In genomic region chr1:45302505-45303331, GRCh38 we compare ENCODE assay signal across 10 cellular contexts. TPM values are rescaled to one million over a fixed set of nuclear protein-coding genes. Genes with fewer than 3 reads are reported as not detected.
DNase-seq lines count a peak whose midpoint lies in the region; ATAC-seq, FAIRE-seq and TF ChIP-seq lines count a peak whose summit lies in the region.
"Had no signal": no experiment of that assay in that cellular context is flagged by ENCODE, and none has a peak within 500 bp of the region (broad histone marks: within the 10 kb centered on the region; RNA-seq: fewer than 3 reads in every experiment).

No MANE protein-coding gene starts in this region.

- H3K27ac ChIP-seq in ascending aorta (peak overlapping the region; percentile 82 to 88), HepG2 (ENCODE audit: extremely low read length, insufficient read depth, low read length) (peak overlapping the region; percentile 63), thoracic aorta (peak overlapping the region; percentile 84 to 86)

- no peaks in the 10 kb centered on the region for H3K27me3 Mint-ChIP-seq in T-helper 2 cell treated with Interferon-gamma antibody and Interleukin-4, amounts not matched to agents 5 μg/mL and 100 μg/mL, for 36 hours (ENCODE audit: low read depth)

- CTCF ChIA-PET in HepG2 (lab: Yijun Ruan, JAX; ENCODE audit: low intra/inter-chr PET ratio, low total read pairs), result interaction anchor here (0.7 to 3.0 kb wide), 3 partner anchors 28 to 289 kb away, joined by 3 to 13 read pairs (median 12); no protein-coding TSS in a partner anchor

- no peak for TF ChIP-seq CTCF in ascending aorta (IDR thresholded peaks at IDR 0.05)
- no peak for TF ChIP-seq CTCF in HepG2 (CRISPR knock-in tag; IDR thresholded peaks at IDR 0.05)
- no peak for TF ChIP-seq CTCF in thoracic aorta (IDR thresholded peaks at IDR 0.05)

- BruUV-seq in HepG2 (replicated peaks; lab: Mats Ljungman, UMichigan), result no TSS peak

- H3K27ac Mint-ChIP-seq in T-helper 2 cell treated with Interferon-gamma antibody and Interleukin-4, amounts not matched to agents 5 μg/mL and 100 μg/mL, for 36 hours, result peak overlapping the region; percentile 84

- in situ Hi-C loops in HepG2 (cut with HindIII; ENCODE audit: extremely low pct_ligation_motif_present, low pct_unique_long_range_greater_than_20kb), result loop anchor here (5.0 to 10.0 kb wide), 3 partner anchors 190 to 468 kb away; partner anchors contain the start of genes HECTD3, TESK2 and UROD

- no peaks in the 10 kb centered on the region for H3K79me2 ChIP-seq in HepG2 (ENCODE audit: insufficient read depth, low read length)

- 68% methylated on average over 25 of the region's 25 CpGs for WGBS in HepG2 (ENCODE audit: low lambda C conversion rate)

- TF ChIP-seq EP300 in HepG2 (IDR thresholded peaks at IDR 0.05; ENCODE audit: low read depth in 2 of 2, low read length in 2 of 2) (no peak), HepG2 (CRISPR knock-in tag; IDR thresholded peaks at IDR 0.05; ENCODE audit: borderline replicate concordance) (no peak)

- H4K20me1 ChIP-seq in HepG2 (ENCODE audit: insufficient read depth, low read length), result no peaks in the 10 kb centered on the region

- H3K4me3 ChIP-seq in ascending aorta (peak overlapping the region; percentile 69 to 80), HepG2 (replicated peaks in 1 of 3; ENCODE audit: insufficient read depth in 1 of 3, low read depth in 2 of 3, low read length in 3 of 3) (peak overlapping the region; percentile 50 to 74 (median 73)), thoracic aorta (peak overlapping the region; percentile 78)

- peak overlapping the region; percentile 83 for H3K4me2 ChIP-seq in HepG2 (ENCODE audit: low read depth, low read length)

- H2AFZ ChIP-seq in HepG2 (ENCODE audit: low read length), result no peak overlapping the region

- TF ChIP-seq POLR2A in HepG2 (IDR thresholded peaks at IDR 0.05; ENCODE audit: insufficient read depth in 1 of 2, low read depth in 2 of 2, low read length in 2 of 2), result no peak

- H3K27me3 ChIP-seq in ascending aorta (no peaks in the 10 kb centered on the region), HepG2 (ENCODE audit: control insufficient read depth in 1 of 2, insufficient read depth in 2 of 2, low read length in 2 of 2) (no peaks in the 10 kb centered on the region), thoracic aorta (replicated peaks; ENCODE audit: insufficient read depth) (no peaks in the 10 kb centered on the region)

- H3K4me1 ChIP-seq in ascending aorta, result peaks cover 0 to 3% of the 10 kb centered on the region in 2 donors
- H3K4me1 ChIP-seq in HepG2 (ENCODE audit: insufficient read depth, low read length), result peaks cover 64% of the 10 kb centered on the region
- H3K4me1 ChIP-seq in thoracic aorta (ENCODE audit: control insufficient read depth in 1 of 2, low read depth in 2 of 2), result peaks cover 5 to 9% of the 10 kb centered on the region in 2 donors

- no peak for DNase-seq in T-helper 2 cell treated with Interferon-gamma antibody and Interleukin-4, amounts not matched to agents 5 μg/mL and 100 μg/mL, for 36 hours (ENCODE audit: low spot score)
- no peak for DNase-seq in T-helper 2 cell
- DNase-seq in ascending aorta (ENCODE audit: low spot score in 2 of 2), result peak in 1 of 2 donors; percentile 34
- DNase-seq in HepG2 (ENCODE audit: low spot score), result no peak
- no peak for DNase-seq in thoracic aorta (ENCODE audit: low spot score)
- no peak for DNase-seq in posterior vena cava (ENCODE audit: low spot score)
- no peak for DNase-seq in D341Med (ENCODE audit: low spot score)

- no peak for ATAC-seq in HepG2
- ATAC-seq in thoracic aorta (ENCODE audit: insufficient number of reproducible peaks, low FRiP score, low read depth), result no peak
- no peak for ATAC-seq in GM18498 (IDR thresholded peaks at IDR 0.05; ENCODE audit: unreplicated experiment)

- H3K36me3 ChIP-seq in ascending aorta (no peaks in the 10 kb centered on the region), HepG2 (replicated peaks in 1 of 2; ENCODE audit: control insufficient read depth in 1 of 2, insufficient read depth in 2 of 2, low read length in 2 of 2) (no peaks in the 10 kb centered on the region), thoracic aorta (no peaks in the 10 kb centered on the region)

- POLR2A ChIA-PET in HepG2 (lab: Yijun Ruan, JAX), result interaction anchor here (0.6 to 10.2 kb wide), 45 partner anchors 10 to 581 kb away, joined by 3 to 231 read pairs (median 5); partner anchors contain the start of genes BTBD19, CCDC163, DYNLT4 and EIF2B3

- H3K9me3 Mint-ChIP-seq in T-helper 2 cell treated with Interferon-gamma antibody and Interleukin-4, amounts not matched to agents 5 μg/mL and 100 μg/mL, for 36 hours, result no peaks in the 10 kb centered on the region

- peaks cover 31% of the 10 kb centered on the region for H3K4me1 Mint-ChIP-seq in T-helper 2 cell treated with Interferon-gamma antibody and Interleukin-4, amounts not matched to agents 5 μg/mL and 100 μg/mL, for 36 hours (ENCODE audit: low read depth)

- no peak for TF ChIP-seq RAD21 in HepG2 (CRISPR knock-in tag; IDR thresholded peaks at IDR 0.05)

- H3K9ac ChIP-seq in HepG2 (ENCODE audit: insufficient read depth, low read depth, low read length), result peak overlapping the region; percentile 70

- H3K4me3 Mint-ChIP-seq in T-helper 2 cell treated with Interferon-gamma antibody and Interleukin-4, amounts not matched to agents 5 μg/mL and 100 μg/mL, for 36 hours, result peak overlapping the region; percentile 92

- H3K36me3 Mint-ChIP-seq in T-helper 2 cell treated with Interferon-gamma antibody and Interleukin-4, amounts not matched to agents 5 μg/mL and 100 μg/mL, for 36 hours (ENCODE audit: low read depth), result no peaks in the 10 kb centered on the region

- FAIRE-seq in HepG2 (lab: Jason Lieb, UNC), result no peak
- FAIRE-seq: endometrium, HTR-8/SVneo had no signal

- intact Hi-C loops in ascending aorta (cut with DNase I) (loop anchor here (1.0 to 5.0 kb wide), 9 partner anchors 38 to 670 kb away; partner anchors contain the start of genes GPBP1L1, MUTYH, RNU5D-1 and RPS8), HepG2 (cut with micrococcal nuclease; ENCODE audit: unreplicated experiment) (loop anchor here (2.0 to 10.0 kb wide), 2 partner anchors 96 to 478 kb away; partner anchors contain the start of gene ZSWIM5), posterior vena cava (cut with DNase I) (loop anchor here in 1 of 2 donors (5.0 kb wide), 1 partner anchor 290 kb away; the partner anchor contains the start of genes HECTD3 and UROD)

- H3K9me3 ChIP-seq in ascending aorta (no peaks in the 10 kb centered on the region), HepG2 (ENCODE audit: low read length) (no peaks in the 10 kb centered on the region), thoracic aorta (no peaks in the 10 kb centered on the region)

RNA-seq across cellular contexts. Expression of gene HPDL, which starts 24.0 kb away (rescaled TPM):
- total RNA-seq in ascending aorta, result not detected
- not detected in 2 replicates for total RNA-seq in HepG2 (2016; rRNA removed; fragmentation: Illumina TruSeq; extraction: Trizol)
- total RNA-seq in HepG2 (2016; cell fraction: cytosol; rRNA removed; fragmentation: Illumina TruSeq; extraction: Trizol; ENCODE audit: low read depth), result not detected in 2 replicates
- total RNA-seq in HepG2 (2016; cell fraction: insoluble cytoplasmic fraction; rRNA removed; fragmentation: Illumina TruSeq; extraction: Trizol), result not detected in 2 replicates
- total RNA-seq in HepG2 (2016; cell fraction: membrane; rRNA removed; fragmentation: Illumina TruSeq; extraction: Trizol), result not detected in 2 replicates
- total RNA-seq in HepG2 (2016; cell fraction: nucleus; rRNA removed; fragmentation: Illumina TruSeq; extraction: Trizol), result not detected in 2 replicates
- polyA plus RNA-seq in HepG2 (2011; rRNA removed), result not detected in 2 replicates
- polyA plus RNA-seq in HepG2 (2011; cell fraction: cytosol; rRNA removed), result not detected in 2 replicates
- polyA plus RNA-seq in HepG2 (2011; cell fraction: nucleus; rRNA removed), result not detected in 2 replicates
- polyA plus RNA-seq in HepG2 (2012), result 0.08 TPM in 1 of 2 replicates, not detected in the other
- polyA plus RNA-seq in HepG2 (2016; cell fraction: cytosol; fragmentation: Illumina TruSeq; extraction: Trizol; ENCODE audit: low read depth), result not detected in 2 replicates
- polyA plus RNA-seq in HepG2 (2016; cell fraction: insoluble cytoplasmic fraction; fragmentation: Illumina TruSeq; extraction: Trizol; ENCODE audit: low read depth), result not detected in 2 replicates
- polyA plus RNA-seq in HepG2 (2016; cell fraction: membrane; fragmentation: Illumina TruSeq; extraction: Trizol; ENCODE audit: low read depth), result not detected in 2 replicates
- polyA plus RNA-seq in HepG2 (2016; cell fraction: nucleus; fragmentation: Illumina TruSeq; extraction: Trizol; ENCODE audit: insufficient read depth, low read depth), result not detected in 2 replicates
- 24.3 TPM in 1 of 2 replicates, not detected in the other for polyA minus RNA-seq in HepG2 (2011; rRNA and poly(A)+ RNA removed; ENCODE audit: low replicate concordance)
- polyA minus RNA-seq in HepG2 (2011; cell fraction: cytosol; rRNA and poly(A)+ RNA removed), result 0.40 TPM in 1 of 2 replicates, not detected in the other
- polyA minus RNA-seq in HepG2 (2011; cell fraction: nucleus; rRNA and poly(A)+ RNA removed), result not detected in 2 replicates
- total RNA-seq in thoracic aorta, result not detected
- total RNA-seq in posterior vena cava, result under 1 TPM; 0.38 to 0.83 TPM

RNA-seq across cellular contexts. Expression of gene TOE1, which starts 37.3 kb away (rescaled TPM):
- total RNA-seq in ascending aorta (6.9 TPM), HepG2 (2016; rRNA removed; fragmentation: Illumina TruSeq; extraction: Trizol) (17.4 and 19.0 TPM in 2 replicates), thoracic aorta (10 to 100 TPM in 1 of 2 donors, 1 to 10 TPM in 1; 4.7 to 10.5 TPM), posterior vena cava (1 to 10 TPM; 5.8 to 7.0 TPM)
- 6.1 and 6.9 TPM in 2 replicates for total RNA-seq in HepG2 (2016; cell fraction: cytosol; rRNA removed; fragmentation: Illumina TruSeq; extraction: Trizol; ENCODE audit: low read depth)
- 17.0 and 19.2 TPM in 2 replicates for total RNA-seq in HepG2 (2016; cell fraction: insoluble cytoplasmic fraction; rRNA removed; fragmentation: Illumina TruSeq; extraction: Trizol)
- total RNA-seq in HepG2 (2016; cell fraction: membrane; rRNA removed; fragmentation: Illumina TruSeq; extraction: Trizol), result 9.4 and 11.7 TPM in 2 replicates
- total RNA-seq in HepG2 (2016; cell fraction: nucleus; rRNA removed; fragmentation: Illumina TruSeq; extraction: Trizol), result 18.1 and 21.7 TPM in 2 replicates
- polyA plus RNA-seq in HepG2 (2011; rRNA removed), result 12.1 and 14.1 TPM in 2 replicates
- polyA plus RNA-seq in HepG2 (2011; cell fraction: cytosol; rRNA removed), result 13.3 and 16.7 TPM in 2 replicates
- polyA plus RNA-seq in HepG2 (2011; cell fraction: nucleus; rRNA removed), result 24.4 and 29.6 TPM in 2 replicates
- 5.6 and 7.9 TPM in 2 replicates for polyA plus RNA-seq in HepG2 (2012)
- 4.9 and 6.0 TPM in 2 replicates for polyA plus RNA-seq in HepG2 (2016; cell fraction: cytosol; fragmentation: Illumina TruSeq; extraction: Trizol; ENCODE audit: low read depth)
- 17.2 and 18.2 TPM in 2 replicates for polyA plus RNA-seq in HepG2 (2016; cell fraction: insoluble cytoplasmic fraction; fragmentation: Illumina TruSeq; extraction: Trizol; ENCODE audit: low read depth)
- 7.3 and 8.1 TPM in 2 replicates for polyA plus RNA-seq in HepG2 (2016; cell fraction: membrane; fragmentation: Illumina TruSeq; extraction: Trizol; ENCODE audit: low read depth)
- polyA plus RNA-seq in HepG2 (2016; cell fraction: nucleus; fragmentation: Illumina TruSeq; extraction: Trizol; ENCODE audit: insufficient read depth, low read depth), result 21.5 and 25.2 TPM in 2 replicates
- polyA minus RNA-seq in HepG2 (2011; rRNA and poly(A)+ RNA removed; ENCODE audit: low replicate concordance), result 26.7 and 78.7 TPM in 2 replicates
- 6.8 and 11.4 TPM in 2 replicates for polyA minus RNA-seq in HepG2 (2011; cell fraction: cytosol; rRNA and poly(A)+ RNA removed)
- polyA minus RNA-seq in HepG2 (2011; cell fraction: nucleus; rRNA and poly(A)+ RNA removed), result 35.4 and 43.5 TPM in 2 replicates

RNA-seq across cellular contexts. Expression of gene MUTYH, which starts 37.5 kb away (rescaled TPM):
- total RNA-seq in ascending aorta (1.8 TPM), HepG2 (2016; rRNA removed; fragmentation: Illumina TruSeq; extraction: Trizol) (12.7 and 17.1 TPM in 2 replicates), thoracic aorta (10 to 100 TPM; 15.2 to 27.4 TPM), posterior vena cava (10 to 100 TPM; 15.1 to 15.7 TPM)
- total RNA-seq in HepG2 (2016; cell fraction: cytosol; rRNA removed; fragmentation: Illumina TruSeq; extraction: Trizol; ENCODE audit: low read depth), result 8.3 and 9.6 TPM in 2 replicates
- 11.8 and 17.5 TPM in 2 replicates for total RNA-seq in HepG2 (2016; cell fraction: insoluble cytoplasmic fraction; rRNA removed; fragmentation: Illumina TruSeq; extraction: Trizol)
- total RNA-seq in HepG2 (2016; cell fraction: membrane; rRNA removed; fragmentation: Illumina TruSeq; extraction: Trizol), result 13.2 and 14.1 TPM in 2 replicates
- total RNA-seq in HepG2 (2016; cell fraction: nucleus; rRNA removed; fragmentation: Illumina TruSeq; extraction: Trizol), result 19.6 and 22.4 TPM in 2 replicates
- polyA plus RNA-seq in HepG2 (2011; rRNA removed), result 16.3 and 19.4 TPM in 2 replicates
- 7.9 and 12.7 TPM in 2 replicates for polyA plus RNA-seq in HepG2 (2011; cell fraction: cytosol; rRNA removed)
- polyA plus RNA-seq in HepG2 (2011; cell fraction: nucleus; rRNA removed), result 82.7 and 96.2 TPM in 2 replicates
- 11.1 and 12.0 TPM in 2 replicates for polyA plus RNA-seq in HepG2 (2012)
- polyA plus RNA-seq in HepG2 (2016; cell fraction: cytosol; fragmentation: Illumina TruSeq; extraction: Trizol; ENCODE audit: low read depth), result 5.6 and 7.1 TPM in 2 replicates
- polyA plus RNA-seq in HepG2 (2016; cell fraction: insoluble cytoplasmic fraction; fragmentation: Illumina TruSeq; extraction: Trizol; ENCODE audit: low read depth), result 11.6 and 12.8 TPM in 2 replicates
- 8.5 and 9.5 TPM in 2 replicates for polyA plus RNA-seq in HepG2 (2016; cell fraction: membrane; fragmentation: Illumina TruSeq; extraction: Trizol; ENCODE audit: low read depth)
- polyA plus RNA-seq in HepG2 (2016; cell fraction: nucleus; fragmentation: Illumina TruSeq; extraction: Trizol; ENCODE audit: insufficient read depth, low read depth), result 58.3 and 64.2 TPM in 2 replicates
- 19.2 and 21.3 TPM in 2 replicates for polyA minus RNA-seq in HepG2 (2011; rRNA and poly(A)+ RNA removed; ENCODE audit: low replicate concordance)
- 4.2 and 4.7 TPM in 2 replicates for polyA minus RNA-seq in HepG2 (2011; cell fraction: cytosol; rRNA and poly(A)+ RNA removed)
- polyA minus RNA-seq in HepG2 (2011; cell fraction: nucleus; rRNA and poly(A)+ RNA removed), result 15.0 and 15.5 TPM in 2 replicates
